Comparison of ENCODE assay signal across 2 cellular contexts in genomic region chr1:28878796-28879195, GRCh38.
TF ChIP-seq lines count a peak whose summit lies in the region.

No MANE protein-coding gene starts in this region.

TF ChIP-seq in HepG2, 621 proteins besides CTCF, POLR2A, EP300 and RAD21:
- TF ChIP-seq PAX8 (CRISPR knock-in tag; IDR thresholded peaks at IDR 0.05; ENCODE audit: borderline replicate concordance) (no peak), SIN3A (IDR thresholded peaks at IDR 0.05; ENCODE audit: borderline replicate concordance, low read depth, low read length) (no peak), FIP1L1 (IDR thresholded peaks at IDR 0.05; ENCODE audit: borderline replicate concordance, insufficient read depth, low read depth, low read length) (no peak), HNRNPLL (IDR thresholded peaks at IDR 0.05; ENCODE audit: low read depth, low read length, poor library complexity, severe bottlenecking) (no peak), CREB3 (CRISPR knock-in tag; IDR thresholded peaks at IDR 0.05) (no peak), ZNF776 (CRISPR knock-in tag; IDR thresholded peaks at IDR 0.05) (no peak), ZNF644 (CRISPR knock-in tag; IDR thresholded peaks at IDR 0.05; ENCODE audit: low read depth) (no peak), NFKB2 (CRISPR knock-in tag; IDR thresholded peaks at IDR 0.05; ENCODE audit: borderline replicate concordance) (no peak), THAP9 (CRISPR knock-in tag; IDR thresholded peaks at IDR 0.05; ENCODE audit: borderline replicate concordance) (no peak), ZNF160 (CRISPR knock-in tag; IDR thresholded peaks at IDR 0.05) (no peak), NAIF1 (CRISPR knock-in tag; IDR thresholded peaks at IDR 0.05; ENCODE audit: borderline replicate concordance) (no peak), ZNF234 (CRISPR knock-in tag; conservative IDR thresholded peaks at IDR 0.05) (no peak), ZNF878 (CRISPR knock-in tag; IDR thresholded peaks at IDR 0.05) (no peak), ZNF558 (CRISPR knock-in tag; IDR thresholded peaks at IDR 0.05; ENCODE audit: borderline replicate concordance) (no peak), HDAC2 (CRISPR knock-in tag; IDR thresholded peaks at IDR 0.05) (no peak), ZNF136 (CRISPR knock-in tag; IDR thresholded peaks at IDR 0.05; ENCODE audit: low read depth) (no peak)
- TF ChIP-seq, protein P1, sequence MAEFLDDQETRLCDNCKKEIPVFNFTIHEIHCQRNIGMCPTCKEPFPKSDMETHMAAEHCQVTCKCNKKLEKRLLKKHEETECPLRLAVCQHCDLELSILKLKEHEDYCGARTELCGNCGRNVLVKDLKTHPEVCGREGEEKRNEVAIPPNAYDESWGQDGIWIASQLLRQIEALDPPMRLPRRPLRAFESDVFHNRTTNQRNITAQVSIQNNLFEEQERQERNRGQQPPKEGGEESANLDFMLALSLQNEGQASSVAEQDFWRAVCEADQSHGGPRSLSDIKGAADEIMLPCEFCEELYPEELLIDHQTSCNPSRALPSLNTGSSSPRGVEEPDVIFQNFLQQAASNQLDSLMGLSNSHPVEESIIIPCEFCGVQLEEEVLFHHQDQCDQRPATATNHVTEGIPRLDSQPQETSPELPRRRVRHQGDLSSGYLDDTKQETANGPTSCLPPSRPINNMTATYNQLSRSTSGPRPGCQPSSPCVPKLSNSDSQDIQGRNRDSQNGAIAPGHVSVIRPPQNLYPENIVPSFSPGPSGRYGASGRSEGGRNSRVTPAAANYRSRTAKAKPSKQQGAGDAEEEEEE (CRISPR knock-in tag; IDR thresholded peaks at IDR 0.05; ENCODE audit: borderline replicate concordance): no peak

TF ChIP-seq in H1, 55 proteins besides CTCF, POLR2A, EP300 and RAD21:
- TF ChIP-seq TBP (IDR thresholded peaks at IDR 0.05; ENCODE audit: low read depth, low read length) (no peak), BCL11A (IDR thresholded peaks at IDR 0.05; ENCODE audit: low read depth in 2 of 2, low read length in 2 of 2) (no peak), POU5F1 (IDR thresholded peaks at IDR 0.05; ENCODE audit: low read depth, low read length) (no peak), RFX5 (IDR thresholded peaks at IDR 0.05; ENCODE audit: borderline replicate concordance, low read depth, low read length) (no peak), SP1 (IDR thresholded peaks at IDR 0.05; ENCODE audit: low read depth, low read length) (no peak), GTF2F1 (IDR thresholded peaks at IDR 0.05; ENCODE audit: borderline replicate concordance, low read depth, low read length) (no peak), TCF12 (IDR thresholded peaks at IDR 0.05; ENCODE audit: low read depth, low read length) (no peak), GABPA (IDR thresholded peaks at IDR 0.05; ENCODE audit: borderline replicate concordance, insufficient read depth, low read length) (no peak), TEAD4 (IDR thresholded peaks at IDR 0.05; ENCODE audit: low read depth, low read length) (no peak), HDAC2 (IDR thresholded peaks at IDR 0.05; ENCODE audit: borderline replicate concordance in 1 of 2, low read depth in 2 of 2, low read length in 2 of 2) (no peak), YY1 (IDR thresholded peaks at IDR 0.05; ENCODE audit: low read depth, low read length) (no peak), RBBP5 (IDR thresholded peaks at IDR 0.05; ENCODE audit: borderline replicate concordance, low read depth, low read length) (no peak), MAX (IDR thresholded peaks at IDR 0.05) (no peak)
